15 cellular contexts compared by ENCODE assay signal in the genomic region with DNA sequence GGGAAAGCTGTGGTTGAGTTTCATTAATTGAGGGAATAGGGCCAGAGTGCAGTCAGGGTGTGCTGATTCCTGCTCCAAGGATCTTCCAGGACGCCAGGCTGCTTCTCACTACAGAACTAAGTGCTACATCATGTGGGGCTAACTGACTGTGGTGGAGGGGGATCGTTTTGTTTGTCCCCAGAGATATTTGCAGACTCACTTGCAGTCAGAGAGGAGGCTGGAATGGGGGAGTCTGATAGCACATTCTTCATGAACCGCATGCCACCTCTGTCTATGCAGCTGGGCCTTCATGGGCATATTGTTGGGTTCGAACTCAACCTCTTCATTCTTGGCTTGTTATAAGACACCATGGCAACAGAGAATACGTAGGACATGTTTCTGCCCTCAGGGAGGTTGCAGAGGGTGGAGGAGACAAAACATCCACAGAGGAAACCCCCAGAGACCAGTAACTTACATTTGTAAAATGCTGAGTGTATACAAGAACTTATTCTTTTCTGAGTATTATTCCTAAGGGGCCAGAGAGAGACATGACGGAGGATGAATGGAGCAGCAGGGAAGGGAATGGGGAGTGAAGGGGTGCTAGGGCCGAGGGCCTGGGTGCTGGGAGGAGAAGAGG. TPM values are rescaled to one million over a fixed set of nuclear protein-coding genes. Genes with fewer than 3 reads are reported as not detected.
DNase-seq lines count a peak whose midpoint lies in the region; ATAC-seq and TF ChIP-seq lines count a peak whose summit lies in the region.
"Had no signal": no experiment of that assay in that cellular context is flagged by ENCODE, and none has a peak within 500 bp of the region (broad histone marks: within the 10 kb centered on the region; RNA-seq: fewer than 3 reads in every experiment).

No MANE protein-coding gene starts in this region.

- TF ChIP-seq EP300 in esophagus muscularis mucosa (IDR thresholded peaks at IDR 0.05), result no peak

- no peaks in the 10 kb centered on the region for H3K36me3 ChIP-seq in OCI-LY3 (replicated peaks; ENCODE audit: low read depth, low read length)
- H3K36me3 ChIP-seq in breast epithelium, result no peaks in the 10 kb centered on the region
- peaks cover 0 to 3% of the 10 kb centered on the region in 2 donors for H3K36me3 ChIP-seq in thyroid gland
- H3K36me3 ChIP-seq in esophagus muscularis mucosa, result no peaks in the 10 kb centered on the region

- ATAC-seq in activated naive CD4-positive, alpha-beta T cell treated with anti-CD3 and anti-CD28 coated beads, Interleukin-2, amount 50 U/mL, for 72 hours, result no peak

- H3K9me3 ChIP-seq in OCI-LY3 (ENCODE audit: insufficient read depth, low read length) (no peaks in the 10 kb centered on the region), breast epithelium (no peaks in the 10 kb centered on the region), thyroid gland (no peaks in the 10 kb centered on the region), esophagus muscularis mucosa (no peaks in the 10 kb centered on the region)

- no peaks in the 10 kb centered on the region for H4K20me1 ChIP-seq in OCI-LY3 (ENCODE audit: insufficient read depth, low read length)

- H3K27ac ChIP-seq in OCI-LY3 (ENCODE audit: low read length), result peak overlapping the region; percentile 65; the same call in 1 of the 2 replicates
- peak overlapping the region; percentile 97 to 98 for H3K27ac ChIP-seq in breast epithelium
- H3K27ac ChIP-seq in thyroid gland, result peak overlapping the region; percentile 94 to 100 (median 99)
- no peak overlapping the region for H3K27ac ChIP-seq in esophagus muscularis mucosa (replicated peaks in 1 of 4)

- CTCF ChIA-PET in activated naive CD4-positive, alpha-beta T cell treated with anti-CD3 and anti-CD28 coated beads, Interleukin-2, amount 10 ng/mL, durations not matched to agents 7 days and 5 days (lab: Charles Lee), result no interaction called here

- H3K27me3 ChIP-seq in OCI-LY3 (ENCODE audit: low read depth, low read length), result no peaks in the 10 kb centered on the region
- no peaks in the 10 kb centered on the region for H3K27me3 ChIP-seq in breast epithelium
- no peaks in the 10 kb centered on the region for H3K27me3 ChIP-seq in thyroid gland
- peaks cover 0 to 30% (median 0%) of the 10 kb centered on the region in 4 donors for H3K27me3 ChIP-seq in esophagus muscularis mucosa

- peaks cover 10% of the 10 kb centered on the region for H3K36me3 Mint-ChIP-seq in activated naive CD4-positive, alpha-beta T cell treated with anti-CD3 and anti-CD28 coated beads, Interleukin-2, amount 10 ng/mL, durations not matched to agents 7 days and 5 days
- peaks cover 0 to 16% of the 10 kb centered on the region in 2 donors for H3K36me3 Mint-ChIP-seq in activated naive CD4-positive, alpha-beta T cell treated with anti-CD3 and anti-CD28 coated beads, Interleukin-2, amount 50 U/mL, for 72 hours
- H3K36me3 Mint-ChIP-seq: mesothelial cell of epicardium had no signal

- H3K4me1 Mint-ChIP-seq in activated naive CD4-positive, alpha-beta T cell treated with anti-CD3 and anti-CD28 coated beads, Interleukin-2, amount 10 ng/mL, durations not matched to agents 7 days and 5 days, result peaks cover 70% of the 10 kb centered on the region

- H3K4me3 ChIP-seq in OCI-LY3 (ENCODE audit: low read length) (peak overlapping the region; percentile 75; the same call in 1 of the 2 replicates), breast epithelium (no peak overlapping the region), thyroid gland (replicated peaks in 1 of 3) (no peak overlapping the region), esophagus muscularis mucosa (no peak overlapping the region)

- H3K27me3 Mint-ChIP-seq in activated naive CD4-positive, alpha-beta T cell treated with anti-CD3 and anti-CD28 coated beads, Interleukin-2, amount 10 ng/mL, durations not matched to agents 7 days and 5 days, result peaks cover 36% of the 10 kb centered on the region

- peaks cover 58% of the 10 kb centered on the region for H3K4me1 ChIP-seq in OCI-LY3 (ENCODE audit: low read length)
- H3K4me1 ChIP-seq in breast epithelium, result peaks cover 23 to 59% of the 10 kb centered on the region in 2 donors
- H3K4me1 ChIP-seq in thyroid gland, result peaks cover 81 to 91% of the 10 kb centered on the region in 2 donors
- peaks cover 28 to 67% (median 59%) of the 10 kb centered on the region in 4 donors for H3K4me1 ChIP-seq in esophagus muscularis mucosa

- TF ChIP-seq CTCF in OCI-LY3 (IDR thresholded peaks at IDR 0.05; ENCODE audit: low read depth, low read length) (no peak), breast epithelium (IDR thresholded peaks at IDR 0.05) (no peak), thyroid gland (IDR thresholded peaks at IDR 0.05) (no peak), esophagus muscularis mucosa (IDR thresholded peaks at IDR 0.05) (no peak)

- no peak for DNase-seq in activated naive CD4-positive, alpha-beta T cell treated with anti-CD3 and anti-CD28 coated beads, Interleukin-2, amount 10 ng/mL, durations not matched to agents 7 days and 5 days
- DNase-seq in activated naive CD4-positive, alpha-beta T cell treated with anti-CD3 and anti-CD28 coated beads, Interleukin-2, amount 50 U/mL, for 72 hours (ENCODE audit: low spot score in 2 of 2), result no peak
- DNase-seq in breast epithelium (ENCODE audit: low spot score in 2 of 2), result no peak
- no peak for DNase-seq in thyroid gland
- DNase-seq in NCI-H526 treated with DMSO at 0.1 percent for 48 hours (lab: John Stamatoyannopoulos, UW), result no peak
- DNase-seq in esophagus muscularis mucosa (ENCODE audit: extremely low spot score), result no peak
- no peak for DNase-seq in hypothalamus (lab: John Stamatoyannopoulos, UW)
- DNase-seq: activated CD8-positive, alpha-beta memory T cell treated with anti-CD3 and anti-CD28 coated beads for 24 hours; EL; GOT3; stimulated activated CD4-positive, alpha-beta T cell treated with anti-CD3 and anti-CD28 coated beads, Interleukin-15, amount 100 ng/mL, for 24 hours had no signal

- no peaks in the 10 kb centered on the region for H3K79me2 ChIP-seq in OCI-LY3 (ENCODE audit: low read length)
- H3K79me2 ChIP-seq: parathyroid adenoma had no signal

- H3K9ac ChIP-seq in OCI-LY3 (ENCODE audit: low read length), result peak overlapping the region; percentile 45; the same call in 1 of the 2 replicates
- H3K9ac ChIP-seq: parathyroid adenoma had no signal

- no peak overlapping the region for H2AFZ ChIP-seq in OCI-LY3 (ENCODE audit: low read depth, low read length)

- peak overlapping the region; percentile 22 for H3K27ac Mint-ChIP-seq in activated naive CD4-positive, alpha-beta T cell treated with anti-CD3 and anti-CD28 coated beads, Interleukin-2, amount 10 ng/mL, durations not matched to agents 7 days and 5 days
- peak overlapping the region in 1 of 2 donors; percentile 51 for H3K27ac Mint-ChIP-seq in activated naive CD4-positive, alpha-beta T cell treated with anti-CD3 and anti-CD28 coated beads, Interleukin-2, amount 50 U/mL, for 72 hours
- H3K27ac Mint-ChIP-seq: B cell, mesothelial cell of epicardium had no signal

- no peak for TF ChIP-seq POLR2A in breast epithelium (IDR thresholded peaks at IDR 0.05)
- TF ChIP-seq POLR2A in thyroid gland (IDR thresholded peaks at IDR 0.05), result no peak
- TF ChIP-seq POLR2A in esophagus muscularis mucosa (IDR thresholded peaks at IDR 0.05; ENCODE audit: low read depth), result no peak

- WGBS in thyroid gland, 2 donors, result 64 to 82% methylated on average over 7 of the region's 7 CpGs
- WGBS in esophagus muscularis mucosa, result 79% methylated on average over 7 of the region's 7 CpGs

- intact Hi-C loops in breast epithelium (cut with DNase I; ENCODE audit: low total_unique reads), result no loop called here
- intact Hi-C loops in thyroid gland (cut with DNase I), result no loop called here
- intact Hi-C loops in esophagus muscularis mucosa (cut with DNase I), result no loop called here

- H3K4me2 ChIP-seq in OCI-LY3 (ENCODE audit: low read length), result peak overlapping the region; percentile 89

- no peak overlapping the region for H3K4me3 Mint-ChIP-seq in activated naive CD4-positive, alpha-beta T cell treated with anti-CD3 and anti-CD28 coated beads, Interleukin-2, amount 10 ng/mL, durations not matched to agents 7 days and 5 days
- H3K4me3 Mint-ChIP-seq: B cell, mesothelial cell of epicardium had no signal

- H3K9me3 Mint-ChIP-seq in activated naive CD4-positive, alpha-beta T cell treated with anti-CD3 and anti-CD28 coated beads, Interleukin-2, amount 10 ng/mL, durations not matched to agents 7 days and 5 days, result no peaks in the 10 kb centered on the region
- H3K9me3 Mint-ChIP-seq in activated naive CD4-positive, alpha-beta T cell treated with anti-CD3 and anti-CD28 coated beads, Interleukin-2, amount 50 U/mL, for 72 hours, result no peaks in the 10 kb centered on the region
- H3K9me3 Mint-ChIP-seq: mesothelial cell of epicardium had no signal

RNA-seq across cellular contexts. Expression of a gene that starts 13.0 kb away (rescaled TPM):
- total RNA-seq in activated naive CD4-positive, alpha-beta T cell treated with anti-CD3 and anti-CD28 coated beads, Interleukin-2, amount 50 U/mL, for 72 hours, result 1 to 10 TPM in 1 of 2 donors, under 1 TPM in 1; 0.36 to 8.0 TPM
- total RNA-seq in breast epithelium (1,000 to 10,000 TPM in 1 of 3 donors, 100 to 1,000 TPM in 1, 1 to 10 TPM in 1; 4.2 to 1,051 (median 358) TPM), thyroid gland (100 to 1,000 TPM; 333 to 826 (median 460) TPM), esophagus muscularis mucosa (1 to 10 TPM in 3 of 4 donors, under 1 TPM in 1; 0.83 to 8.4 (median 4.5) TPM)
- total RNA-seq: B cell had no signal

RNA-seq across cellular contexts. Expression of a gene that starts 28.4 kb away (rescaled TPM):
- total RNA-seq in activated naive CD4-positive, alpha-beta T cell treated with anti-CD3 and anti-CD28 coated beads, Interleukin-2, amount 50 U/mL, for 72 hours, result under 1 TPM in 1 of 2 donors, not detected in 1; 0.37 TPM
- total RNA-seq in breast epithelium (1 to 10 TPM in 1 of 3 donors, under 1 TPM in 1, not detected in 1; 0.66 to 2.2 TPM), thyroid gland (1 to 10 TPM in 1 of 4 donors, under 1 TPM in 3; 0.13 to 1.1 (median 0.42) TPM), esophagus muscularis mucosa (under 1 TPM in 2 of 4 donors, not detected in 2; 0.29 to 0.33 TPM)
- total RNA-seq: B cell had no signal

RNA-seq across cellular contexts. Expression of a gene that starts 45.3 kb away (rescaled TPM):
- total RNA-seq in activated naive CD4-positive, alpha-beta T cell treated with anti-CD3 and anti-CD28 coated beads, Interleukin-2, amount 50 U/mL, for 72 hours, result not detected
- total RNA-seq in breast epithelium (10 to 100 TPM in 1 of 3 donors, 1 to 10 TPM in 1, not detected in 1; 3.6 to 29.9 TPM), thyroid gland (under 1 TPM in 2 of 4 donors, not detected in 2; 0.11 to 0.71 TPM), esophagus muscularis mucosa (under 1 TPM in 2 of 4 donors, not detected in 2; 0.19 to 0.42 TPM)
- total RNA-seq: B cell had no signal

RNA-seq across cellular contexts. Expression of a gene that starts 54.3 kb away (rescaled TPM):
- not detected for total RNA-seq in activated naive CD4-positive, alpha-beta T cell treated with anti-CD3 and anti-CD28 coated beads, Interleukin-2, amount 50 U/mL, for 72 hours
- total RNA-seq in breast epithelium (1 to 10 TPM in 2 of 3 donors, not detected in 1; 2.9 to 9.8 TPM), thyroid gland (1 to 10 TPM in 1 of 4 donors, under 1 TPM in 1, not detected in 2; 0.34 to 1.6 TPM), esophagus muscularis mucosa (under 1 TPM in 1 of 4 donors, not detected in 3; 0.11 TPM)
- total RNA-seq: B cell had no signal

Comparison
In these comparisons a context has a peak if more than half of its experiments do, and no peak if none do; other contexts are left out.
1. H3K27ac ChIP-seq: peak in OCI-LY3 (single experiment), breast epithelium (2 of 2) and thyroid gland (3 of 3); none in esophagus muscularis mucosa (0 of 4).